Comparison of ENCODE assay signal across 9 cellular contexts in the genomic region with DNA sequence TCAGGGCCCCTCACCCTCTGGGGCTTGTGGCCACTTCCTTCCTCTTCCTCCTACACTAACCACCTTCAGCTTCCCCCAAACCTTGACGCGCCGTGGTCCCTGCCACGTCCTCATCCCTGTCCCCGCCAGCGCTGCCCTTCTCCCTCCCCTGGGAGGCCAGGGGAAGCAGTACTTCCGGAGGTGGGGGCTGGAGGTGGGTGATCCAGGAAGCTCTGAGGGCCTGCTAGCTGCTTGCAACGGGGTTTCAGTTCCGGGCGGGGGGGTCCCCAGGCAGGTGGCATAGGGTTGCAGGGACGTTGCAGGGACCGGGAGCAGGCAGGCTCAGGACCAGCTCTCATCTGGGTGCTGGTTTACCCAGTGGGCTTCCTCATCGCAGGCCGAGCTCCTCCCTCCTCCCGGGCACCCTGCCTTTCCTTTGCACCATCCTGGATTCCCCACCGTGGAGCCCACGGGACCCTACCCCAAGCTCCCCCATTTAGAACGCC.
DNase-seq lines count a peak whose midpoint lies in the region; ATAC-seq and TF ChIP-seq lines count a peak whose summit lies in the region.
"Had no signal": no experiment of that assay in that cellular context is flagged by ENCODE, and none has a peak within 500 bp of the region (broad histone marks: within the 10 kb centered on the region; RNA-seq: fewer than 3 reads in every experiment).

No MANE protein-coding gene starts in this region.

- H3K4me1 Mint-ChIP-seq in natural killer cell treated with Interleukin-12 subunit alpha and Interleukin-12 subunit beta and Interleukin-15 and Interleukin-18, amount 100 ng/mL, for 72 hours (ENCODE audit: low read depth in 2 of 2) = peaks cover 28 to 33% of the 10 kb centered on the region in 2 donors

- peak; percentile 80 for DNase-seq in GM06990 (ENCODE audit: extremely low read depth, insufficient read length)
- peak; percentile 83 for DNase-seq in KBM-7
- peak; percentile 42 for DNase-seq in activated T-cell treated with anti-CD3 and anti-CD28 coated beads, Interleukin-2, amount 50 U/mL, for 1 hour
- peak; percentile 80 for DNase-seq in natural killer cell treated with Interleukin-12 subunit alpha and Interleukin-12 subunit beta and Interleukin-15 and Interleukin-18, amount 100 ng/mL, for 72 hours (ENCODE audit: low spot score)
- DNase-seq in SHP77 (lab: John Stamatoyannopoulos, UW) = no peak
- no peak for DNase-seq in NCI-H2081 (lab: John Stamatoyannopoulos, UW)
- DNase-seq in activated CD4-positive, CD25-positive, alpha-beta regulatory T cell treated with anti-CD3 and anti-CD28 coated beads, Interleukin-2, amount 50 U/mL, for 72 hours = no peak
- DNase-seq: right cardiac atrium had no signal

- no peaks in the 10 kb centered on the region for H3K27me3 Mint-ChIP-seq in natural killer cell treated with Interleukin-12 subunit alpha and Interleukin-12 subunit beta and Interleukin-15 and Interleukin-18, amount 100 ng/mL, for 72 hours

- peak overlapping the region; percentile 82 for H3K4me3 Mint-ChIP-seq in natural killer cell treated with Interleukin-12 subunit alpha and Interleukin-12 subunit beta and Interleukin-15 and Interleukin-18, amount 100 ng/mL, for 72 hours

- peaks cover 5% of the 10 kb centered on the region for H3K9me3 Mint-ChIP-seq in natural killer cell treated with Interleukin-12 subunit alpha and Interleukin-12 subunit beta and Interleukin-15 and Interleukin-18, amount 100 ng/mL, for 72 hours

- ATAC-seq in natural killer cell treated with Interleukin-12 subunit alpha and Interleukin-12 subunit beta and Interleukin-15 and Interleukin-18, amount 100 ng/mL, for 72 hours = peak; percentile 31 to 55
- ATAC-seq in HG03520 (IDR thresholded peaks at IDR 0.05; ENCODE audit: unreplicated experiment) = no peak

- H3K27ac Mint-ChIP-seq in natural killer cell treated with Interleukin-12 subunit alpha and Interleukin-12 subunit beta and Interleukin-15 and Interleukin-18, amount 100 ng/mL, for 72 hours = peak overlapping the region; percentile 79 to 93

- TF ChIP-seq CTCF in GM06990 (IDR thresholded peaks at IDR 0.05; ENCODE audit: insufficient read depth, low read length, poor library complexity, severe bottlenecking) = no peak

- H3K36me3 ChIP-seq in GM06990 (ENCODE audit: control insufficient read depth, insufficient read depth, low read length) = peaks cover 2% of the 10 kb centered on the region

- in situ Hi-C loops in KBM-7 (cut with MboI; ENCODE audit: low pct_unique_long_range_greater_than_20kb, low sequenced_read_pairs) = no loop called here

- peaks cover 13% of the 10 kb centered on the region for H3K36me3 Mint-ChIP-seq in natural killer cell treated with Interleukin-12 subunit alpha and Interleukin-12 subunit beta and Interleukin-15 and Interleukin-18, amount 100 ng/mL, for 72 hours

- H3K27me3 ChIP-seq in GM06990 (replicated peaks; ENCODE audit: control insufficient read depth, insufficient read depth, low read length) = no peaks in the 10 kb centered on the region

- H3K4me3 ChIP-seq in GM06990 (replicated peaks; ENCODE audit: low read depth, low read length) = peak overlapping the region; percentile 65

Comparison
In these comparisons a context has a peak if more than half of its experiments do, and no peak if none do; other contexts are left out.
1. DNase-seq: peak in GM06990 (single experiment), KBM-7 (single experiment), activated T-cell treated with anti-CD3 and anti-CD28 coated beads, Interleukin-2, amount 50 U/mL, for 1 hour (single experiment) and natural killer cell treated with Interleukin-12 subunit alpha and Interleukin-12 subunit beta and Interleukin-15 and Interleukin-18, amount 100 ng/mL, for 72 hours (single experiment); none in SHP77 (0 of 2), NCI-H2081 (0 of 2) and activated CD4-positive, CD25-positive, alpha-beta regulatory T cell treated with anti-CD3 and anti-CD28 coated beads, Interleukin-2, amount 50 U/mL, for 72 hours (single experiment).